In genomic region chr1:168180148-168180524, GRCh38 we compare ENCODE assay signal across 8 cellular contexts. TPM values are rescaled to one million over a fixed set of nuclear protein-coding genes. Genes with fewer than 3 reads are reported as not detected.
DNase-seq lines count a peak whose midpoint lies in the region; ATAC-seq and TF ChIP-seq lines count a peak whose summit lies in the region.

No MANE protein-coding gene starts in this region.

- intact Hi-C loops in heart right ventricle (cut with DNase I) (loop anchor here in 1 of 10 donors (5.0 kb wide), 1 partner anchor 47 kb away; the partner anchor contains the start of gene SFT2D2), Right ventricle myocardium inferior (cut with DNase I) (no loop called here), lower lobe of right lung (cut with DNase I) (no loop called here), aorta (cut with DNase I) (no loop called here)

- peak overlapping the region in 9 of 10 donors; percentile 70 to 98 (median 75) for H3K4me3 ChIP-seq in heart right ventricle
- H3K4me3 ChIP-seq in astrocyte of the spinal cord (ENCODE audit: low read depth, low read length): peak overlapping the region; percentile 99
- peak overlapping the region; percentile 92 for H3K4me3 ChIP-seq in lower lobe of right lung
- peak overlapping the region; percentile 23 to 72 for H3K4me3 ChIP-seq in aorta (ENCODE audit: low read length in 2 of 2)

- TF ChIP-seq CTCF in heart right ventricle (IDR thresholded peaks at IDR 0.05): no peak
- TF ChIP-seq CTCF in astrocyte of the spinal cord (IDR thresholded peaks at IDR 0.05; ENCODE audit: low read depth, low read length): no peak
- no peak for TF ChIP-seq CTCF in lower lobe of right lung (IDR thresholded peaks at IDR 0.05)

- peaks cover 0 to 16% (median 14%) of the 10 kb centered on the region in 9 donors for H3K4me1 ChIP-seq in heart right ventricle
- peaks cover 20% of the 10 kb centered on the region for H3K4me1 ChIP-seq in lower lobe of right lung
- H3K4me1 ChIP-seq in aorta (ENCODE audit: control insufficient read depth in 1 of 2, insufficient read depth in 2 of 2, low read length in 2 of 2): peaks cover 2 to 3% of the 10 kb centered on the region in 2 donors

- H3K27ac ChIP-seq in heart right ventricle (peak overlapping the region in 6 of 10 donors; percentile 88 to 98 (median 96)), lower lobe of right lung (no peak overlapping the region), aorta (ENCODE audit: low read depth in 1 of 2, low read length in 2 of 2) (no peak overlapping the region)

- H3K36me3 ChIP-seq in heart right ventricle: peaks cover 0 to 15% (median 0%) of the 10 kb centered on the region in 9 donors
- peaks cover 3% of the 10 kb centered on the region for H3K36me3 ChIP-seq in lower lobe of right lung
- no peaks in the 10 kb centered on the region for H3K36me3 ChIP-seq in aorta (ENCODE audit: control insufficient read depth in 1 of 2, insufficient read depth in 2 of 2, low read length in 1 of 2)

- H3K9me3 ChIP-seq in heart right ventricle (no peaks in the 10 kb centered on the region), lower lobe of right lung (no peaks in the 10 kb centered on the region), aorta (ENCODE audit: control insufficient read depth, low read length) (no peaks in the 10 kb centered on the region)

- in situ Hi-C loops in astrocyte of the spinal cord (cut with HindIII; ENCODE audit: low sequenced_read_pairs): no loop called here

- ATAC-seq in heart right ventricle: no peak
- ATAC-seq in Right ventricle myocardium inferior: no peak
- no peak for ATAC-seq in lower lobe of right lung
- no peak for ATAC-seq in aorta (ENCODE audit: low FRiP score)
- ATAC-seq in HG02981 (IDR thresholded peaks at IDR 0.05; ENCODE audit: unreplicated experiment): no peak

- DNase-seq in heart right ventricle (no peak), Right ventricle myocardium inferior (ENCODE audit: missing footprints) (no peak), astrocyte of the spinal cord (ENCODE audit: low read depth, low spot score) (no peak), lower lobe of right lung (no peak), aorta (no peak), dedifferentiated amniotic fluid mesenchymal stem cell (ENCODE audit: extremely low spot score) (no peak), NCI-H2029 treated with DMSO at 0.1 percent for 48 hours (lab: John Stamatoyannopoulos, UW) (no peak)

- H3K27me3 ChIP-seq in heart right ventricle (peaks cover 0 to 4% (median 0%) of the 10 kb centered on the region in 7 donors), lower lobe of right lung (ENCODE audit: low read depth) (no peaks in the 10 kb centered on the region), aorta (ENCODE audit: control insufficient read depth in 1 of 2, insufficient read depth in 2 of 2, low read length in 1 of 2) (no peaks in the 10 kb centered on the region)

- WGBS in heart right ventricle, 2 donors: 41 to 49% methylated on average over 2 of the region's 2 CpGs
- 29 to 30% methylated on average over 2 of the region's 2 CpGs for WGBS in aorta, 2 donors

RNA-seq across cellular contexts. Expression of gene TIPRL, which starts 1.4 kb away (rescaled TPM):
- 10 to 100 TPM; 25.0 to 37.5 (median 31.3) TPM for total RNA-seq in heart right ventricle
- 10 to 100 TPM in 1 of 2 donors, 1 to 10 TPM in 1; 9.6 to 21.6 TPM for polyA plus RNA-seq in heart right ventricle
- total RNA-seq in Right ventricle myocardium inferior: 28.7 TPM
- 23.7 TPM for total RNA-seq in lower lobe of right lung
- total RNA-seq in aorta: 10 to 100 TPM; 25.1 to 28.9 TPM
- 10 to 100 TPM; 14.3 to 19.7 TPM for polyA plus RNA-seq in aorta

RNA-seq across cellular contexts. Expression of gene GPR161, which starts 43.4 kb away (rescaled TPM):
- total RNA-seq in heart right ventricle (1 to 10 TPM in 9 of 10 donors, under 1 TPM in 1; 0.93 to 3.3 (median 2.3) TPM), Right ventricle myocardium inferior (3.0 TPM), lower lobe of right lung (9.6 TPM), aorta (10 to 100 TPM; 14.4 to 19.8 TPM)
- polyA plus RNA-seq in heart right ventricle (1 to 10 TPM; 1.1 to 2.3 TPM), aorta (10 to 100 TPM in 1 of 2 donors, 1 to 10 TPM in 1; 6.0 to 13.1 TPM)

RNA-seq across cellular contexts. Expression of gene SFT2D2, which starts 45.7 kb away (rescaled TPM):
- total RNA-seq in heart right ventricle (10 to 100 TPM; 10.7 to 34.8 (median 16.9) TPM), Right ventricle myocardium inferior (16.9 TPM), lower lobe of right lung (74.6 TPM), aorta (100 to 1,000 TPM in 1 of 2 donors, 10 to 100 TPM in 1; 94.6 to 107 TPM)
- polyA plus RNA-seq in heart right ventricle (1 to 10 TPM; 2.8 to 3.1 TPM), aorta (10 to 100 TPM in 1 of 2 donors, 1 to 10 TPM in 1; 5.3 to 11.4 TPM)

Comparison
In these comparisons a context has a peak if more than half of its experiments do, and no peak if none do; other contexts are left out.
1. H3K27ac ChIP-seq: peak in heart right ventricle (6 of 10); none in lower lobe of right lung (single experiment) and aorta (0 of 2).
2. H3K4me3 ChIP-seq: peak in every context shown above with its lines; median percentile 99 in astrocyte of the spinal cord; 92 in lower lobe of right lung; 75 in heart right ventricle; 48 in aorta.